25 cellular contexts compared by ENCODE assay signal in genomic region chr16:81421126-81421525, GRCh38.
"Had no signal": no experiment of that assay in that cellular context is flagged by ENCODE, and none has a peak within 500 bp of the region (broad histone marks: within the 10 kb centered on the region; RNA-seq: fewer than 3 reads in every experiment).

No MANE protein-coding gene starts in this region.

- H3K4me3 ChIP-seq: hepatocyte, left ventricle myocardium inferior, lung, pancreas, prostate gland, skin epidermis, tibial nerve, uterus had no signal

- H3K36me3 ChIP-seq: left ventricle myocardium inferior, pancreas, prostate gland, tibial nerve, uterus had no signal

- H3K27ac ChIP-seq: hepatocyte, left ventricle myocardium inferior, pancreas, prostate gland, skin epidermis, tibial nerve, uterus had no signal

- DNase-seq: islet precursor cell; left ventricle myocardium inferior; mesenchymal stem cell; naive thymus-derived CD8-positive, alpha-beta T cell; nucleus accumbens; pancreas; retina; right cardiac atrium; stimulated activated CD4-positive, alpha-beta T cell treated with anti-CD3 and anti-CD28 coated beads, Interleukin-12 subunit alpha, Interleukin-12 subunit beta, amount 100 ng/mL, for 4 hours; stimulated activated CD4-positive, alpha-beta T cell treated with anti-CD3 and anti-CD28 coated beads, Interleukin-15, amount 100 ng/mL, for 24 hours; stimulated activated CD4-positive, alpha-beta T cell treated with anti-CD3 and anti-CD28 coated beads, Interleukin-2, amount 100 ng/mL, for 24 hours; stimulated activated CD4-positive, alpha-beta T cell treated with anti-CD3 and anti-CD28 coated beads, Interleukin-4, amount 100 ng/mL, for 1 hour; stimulated activated naive CD4-positive, alpha-beta T cell treated with Interleukin-2 at 50 U/mL for 16 hours; stimulated activated naive CD8-positive, alpha-beta T cell treated with anti-CD3 and anti-CD28 coated beads, Interleukin-15, amount 100 ng/mL, for 72 hours; substantia nigra; uterus had no signal

- H3K27ac Mint-ChIP-seq: naive thymus-derived CD8-positive, alpha-beta T cell; nephron; stimulated activated naive CD8-positive, alpha-beta T cell treated with anti-CD3 and anti-CD28 coated beads, Interleukin-15, amount 100 ng/mL, for 72 hours; type B pancreatic cell had no signal

- H3K36me3 Mint-ChIP-seq: naive thymus-derived CD8-positive, alpha-beta T cell; type B pancreatic cell had no signal

- H3K4me3 Mint-ChIP-seq: naive thymus-derived CD8-positive, alpha-beta T cell; nephron; neural crest cell; stimulated activated naive CD8-positive, alpha-beta T cell treated with anti-CD3 and anti-CD28 coated beads, Interleukin-15, amount 100 ng/mL, for 72 hours; type B pancreatic cell had no signal

- H3K4me1 Mint-ChIP-seq: nephron had no signal

- H3K27me3 ChIP-seq: hepatocyte, pancreas, tibial nerve, uterus had no signal

- H3K9me3 Mint-ChIP-seq: naive thymus-derived CD8-positive, alpha-beta T cell; neural crest cell; type B pancreatic cell had no signal

- H3K9me3 ChIP-seq: pancreas, prostate gland, uterus had no signal

- ATAC-seq: naive thymus-derived CD8-positive, alpha-beta T cell; pancreas; right cardiac atrium; sciatic nerve; stimulated activated naive CD8-positive, alpha-beta T cell treated with anti-CD3 and anti-CD28 coated beads, Interleukin-15, amount 100 ng/mL, for 72 hours had no signal

- H3K4me1 ChIP-seq: left ventricle myocardium inferior, pancreas, prostate gland, tibial nerve, uterus had no signal

- H3K27me3 Mint-ChIP-seq: naive thymus-derived CD8-positive, alpha-beta T cell; stimulated activated naive CD8-positive, alpha-beta T cell treated with anti-CD3 and anti-CD28 coated beads, Interleukin-15, amount 100 ng/mL, for 72 hours; type B pancreatic cell had no signal

- H2AFZ ChIP-seq: hepatocyte had no signal

- H3K79me2 ChIP-seq: hepatocyte had no signal

- H3K4me2 ChIP-seq: hepatocyte had no signal
